Comparison of ENCODE assay signal across 8 cellular contexts in the genomic region with DNA sequence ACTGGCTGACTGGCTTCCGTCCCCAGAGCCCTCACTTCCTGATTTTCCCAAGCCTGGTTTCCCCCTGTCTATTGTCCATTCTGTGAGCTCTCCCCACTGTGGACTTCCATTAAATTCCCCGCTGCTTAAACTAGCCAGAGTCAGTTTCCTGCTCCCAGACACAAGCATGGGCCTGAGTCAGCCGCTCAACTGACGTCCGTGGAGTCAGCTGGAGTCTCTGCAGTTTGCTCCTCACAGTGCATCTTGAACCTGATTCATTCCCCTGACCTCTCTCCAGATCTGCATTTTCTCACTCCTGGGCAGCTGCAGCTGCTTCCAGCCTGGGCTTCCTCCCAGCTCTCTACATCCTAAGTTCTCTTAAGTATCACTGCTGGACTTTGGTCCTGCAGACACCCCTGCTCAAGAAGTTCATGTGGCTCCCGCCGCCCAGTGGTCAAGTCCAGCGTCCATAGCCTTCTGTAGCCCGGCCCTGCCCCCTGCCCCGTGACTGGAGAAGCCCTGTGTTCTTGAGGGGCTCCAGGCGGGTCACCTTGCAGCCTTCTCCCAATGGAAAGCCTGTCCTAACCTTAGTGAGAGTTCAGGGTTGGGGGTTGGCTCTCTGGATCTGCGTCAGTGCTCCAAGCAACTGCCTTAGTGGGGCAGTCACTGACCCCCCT. TPM values are rescaled to one million over a fixed set of nuclear protein-coding genes. Genes with fewer than 3 reads are reported as not detected.
DNase-seq lines count a peak whose midpoint lies in the region; ATAC-seq and TF ChIP-seq lines count a peak whose summit lies in the region.
"Had no signal": no experiment of that assay in that cellular context is flagged by ENCODE, and none has a peak within 500 bp of the region (broad histone marks: within the 10 kb centered on the region; RNA-seq: fewer than 3 reads in every experiment).

No MANE protein-coding gene starts in this region.

- TF ChIP-seq CTCF in RWPE2 (IDR thresholded peaks at IDR 0.05; ENCODE audit: poor library complexity, severe bottlenecking) (no peak), esophagus squamous epithelium (IDR thresholded peaks at IDR 0.05) (no peak), upper lobe of right lung (IDR thresholded peaks at IDR 0.05) (peak; percentile 12)

- H3K9me3 ChIP-seq in RWPE2 (ENCODE audit: severe bottlenecking) (no peaks in the 10 kb centered on the region), esophagus squamous epithelium (no peaks in the 10 kb centered on the region), mucosa of stomach (ENCODE audit: control insufficient read depth, low read length) (no peaks in the 10 kb centered on the region), upper lobe of right lung (no peaks in the 10 kb centered on the region)

- intact Hi-C loops in esophagus squamous epithelium (cut with DNase I) (no loop called here), upper lobe of right lung (cut with DNase I) (no loop called here)

- no peak overlapping the region for H3K27ac ChIP-seq in RWPE2 (ENCODE audit: poor library complexity, severe bottlenecking)
- H3K27ac ChIP-seq in esophagus squamous epithelium = peak overlapping the region; percentile 57 to 91 (median 78)
- H3K27ac ChIP-seq in upper lobe of right lung = peak overlapping the region; percentile 61
- H3K27ac ChIP-seq: KMS-11 had no signal

- ATAC-seq in RWPE2 (ENCODE audit: low read depth) = peak; percentile 21; the same call in 1 of the 3 replicates
- peak; percentile 29 for ATAC-seq in upper lobe of right lung
- no peak for ATAC-seq in GM21619 (IDR thresholded peaks at IDR 0.05; ENCODE audit: unreplicated experiment)

- TF ChIP-seq POLR2A in esophagus squamous epithelium (IDR thresholded peaks at IDR 0.05) = no peak

- H3K36me3 ChIP-seq in RWPE2 (ENCODE audit: low read depth) = no peaks in the 10 kb centered on the region
- no peaks in the 10 kb centered on the region for H3K36me3 ChIP-seq in esophagus squamous epithelium
- no peaks in the 10 kb centered on the region for H3K36me3 ChIP-seq in mucosa of stomach (ENCODE audit: control insufficient read depth, insufficient read depth, low read length)
- H3K36me3 ChIP-seq in upper lobe of right lung = no peaks in the 10 kb centered on the region

- H3K9ac ChIP-seq in mucosa of stomach (ENCODE audit: low read length) = peak overlapping the region; percentile 43
- H3K9ac ChIP-seq: KMS-11 had no signal

- H3K4me1 ChIP-seq in RWPE2 (ENCODE audit: insufficient read depth, poor library complexity, severe bottlenecking) (peaks cover 3% of the 10 kb centered on the region), esophagus squamous epithelium (peaks cover 26 to 33% (median 33%) of the 10 kb centered on the region in 3 donors), mucosa of stomach (ENCODE audit: control insufficient read depth, insufficient read depth, low read length) (peaks cover 28% of the 10 kb centered on the region), upper lobe of right lung (peaks cover 26% of the 10 kb centered on the region)

- 54 to 66% methylated on average over 6 to 11 of the region's 12 CpGs for WGBS in esophagus squamous epithelium, 2 donors

- H3K27me3 ChIP-seq in RWPE2 (ENCODE audit: insufficient read depth, poor library complexity, severe bottlenecking) (no peaks in the 10 kb centered on the region), esophagus squamous epithelium (no peaks in the 10 kb centered on the region), mucosa of stomach (ENCODE audit: control insufficient read depth, insufficient read depth, low read length) (no peaks in the 10 kb centered on the region), upper lobe of right lung (no peaks in the 10 kb centered on the region)

- no peak for DNase-seq in RWPE2 (ENCODE audit: low spot score)
- DNase-seq in esophagus squamous epithelium (lab: John Stamatoyannopoulos, UW) = no peak
- DNase-seq in upper lobe of right lung = no peak
- no peak for DNase-seq in cerebellar nuclear complex (lab: John Stamatoyannopoulos, UW)
- no peak for DNase-seq in COLO829 (ENCODE audit: low spot score)

- no peak overlapping the region for H3K4me3 ChIP-seq in RWPE2 (ENCODE audit: severe bottlenecking)
- H3K4me3 ChIP-seq in esophagus squamous epithelium = no peak overlapping the region
- H3K4me3 ChIP-seq in mucosa of stomach (ENCODE audit: low read length) = no peak overlapping the region
- H3K4me3 ChIP-seq in upper lobe of right lung = no peak overlapping the region

RNA-seq across cellular contexts. Expression of a gene that starts 20.0 kb away (rescaled TPM):
- total RNA-seq in esophagus squamous epithelium (100 to 1,000 TPM; 139 to 441 (median 298) TPM), upper lobe of right lung (361 TPM)
